ENCODE assay signal across 7 cellular contexts in genomic region chr1:865633-866032, GRCh38. TPM values are rescaled to one million over a fixed set of nuclear protein-coding genes. Genes with fewer than 3 reads are reported as not detected.
DNase-seq lines count a peak whose midpoint lies in the region; ATAC-seq and TF ChIP-seq lines count a peak whose summit lies in the region.
"Not testable (repeated sequence)": the region's sequence is repeated elsewhere in the genome, so short reads cannot be mapped to it uniquely, and the experiment has no call there.

No MANE protein-coding gene starts in this region.

- H3K27me3 ChIP-seq in osteoblast (ENCODE audit: insufficient read depth, low read length): peaks cover 15% of the 10 kb centered on the region

- not testable (repeated sequence) for H3K36me3 Mint-ChIP-seq in T-helper 17 cell (ENCODE audit: low read depth)

- not testable (repeated sequence) for H3K4me3 ChIP-seq in osteoblast (ENCODE audit: insufficient read depth, low read length)

- intact Hi-C loops in left cardiac atrium (cut with DNase I): not testable (repeated sequence)

- ATAC-seq in GM18861 (IDR thresholded peaks at IDR 0.05; ENCODE audit: unreplicated experiment) (peak; percentile 40), HG02798 (IDR thresholded peaks at IDR 0.05; ENCODE audit: poor library complexity, unreplicated experiment) (peak; percentile 54), HG03439 (IDR thresholded peaks at IDR 0.05; ENCODE audit: unreplicated experiment) (peak; percentile 54), T-helper 17 cell (peak; percentile 40), left cardiac atrium (peak; percentile 65 to 75)

- not testable (repeated sequence) for H3K4me1 ChIP-seq in osteoblast (ENCODE audit: insufficient read depth, low read length)

- peaks cover 42% of the 10 kb centered on the region for H3K27me3 Mint-ChIP-seq in T-helper 17 cell

- not testable (repeated sequence) for H3K79me2 ChIP-seq in osteoblast (ENCODE audit: insufficient read depth, low read length)

- H3K4me1 Mint-ChIP-seq in T-helper 17 cell: not testable (repeated sequence)

- H3K4me2 ChIP-seq in osteoblast (ENCODE audit: insufficient read depth, low read length): not testable (repeated sequence)

- not testable (repeated sequence) for H3K27ac ChIP-seq in osteoblast (ENCODE audit: low read depth, low read length)

- not testable (repeated sequence) for H4K20me1 ChIP-seq in osteoblast (ENCODE audit: insufficient read depth, low read length)

- H3K27ac Mint-ChIP-seq in T-helper 17 cell: not testable (repeated sequence)

- H3K36me3 ChIP-seq in osteoblast (ENCODE audit: insufficient read depth, low read length): not testable (repeated sequence)

- not testable (repeated sequence) for H3K4me3 Mint-ChIP-seq in T-helper 17 cell

- TF ChIP-seq CTCF in GM10266 (IDR thresholded peaks at IDR 0.05; ENCODE audit: control insufficient read depth, insufficient read depth, low read depth, missing control alignments); osteoblast (IDR thresholded peaks at IDR 0.05; ENCODE audit: extremely low read depth, low read depth, low read length): not testable (repeated sequence)

- DNase-seq in GM10266 (ENCODE audit: extremely low spot score) (peak; percentile 27), osteoblast (ENCODE audit: insufficient read length, low spot score, missing footprints) (peak; percentile 6)
- DNase-seq in T-helper 17 cell, left cardiac atrium: not testable (repeated sequence)

- H3K9me3 ChIP-seq in T-helper 17 cell (ENCODE audit: control insufficient read depth, low read length, poor library complexity, severe bottlenecking); osteoblast (ENCODE audit: low read depth, low read length): not testable (repeated sequence)

- not testable (repeated sequence) for H2AFZ ChIP-seq in osteoblast (ENCODE audit: low read length)

RNA-seq across cellular contexts. Expression of gene SAMD11, which starts 58.1 kb away (rescaled TPM):
- not detected for total RNA-seq in T-helper 17 cell
- total RNA-seq in left cardiac atrium: 1 to 10 TPM; 5.1 to 7.5 TPM
- total RNA-seq in osteoblast: 7.7 and 8.3 TPM in 2 replicates
